ENCODE assay signal across 11 cellular contexts in the genomic region with DNA sequence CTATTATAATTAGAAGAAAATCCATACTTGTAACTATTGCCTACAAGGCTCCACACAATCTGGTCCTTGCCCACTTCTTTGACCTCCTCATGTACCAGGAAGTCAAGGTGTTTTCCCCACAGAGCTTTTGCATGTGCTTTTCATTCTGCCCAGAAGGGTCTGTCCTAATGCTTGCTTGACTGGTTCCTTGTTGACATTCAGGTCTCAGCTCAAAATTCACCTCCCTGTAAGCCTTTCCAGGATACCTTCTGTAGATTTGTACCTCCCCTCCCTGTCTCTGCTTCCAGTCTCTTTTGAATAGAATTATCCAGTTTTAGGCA. TPM values are rescaled to one million over a fixed set of nuclear protein-coding genes. Genes with fewer than 3 reads are reported as not detected.
DNase-seq lines count a peak whose midpoint lies in the region; ATAC-seq, FAIRE-seq and TF ChIP-seq lines count a peak whose summit lies in the region.
"Had no signal": no experiment of that assay in that cellular context is flagged by ENCODE, and none has a peak within 500 bp of the region (broad histone marks: within the 10 kb centered on the region; RNA-seq: fewer than 3 reads in every experiment).

No MANE protein-coding gene starts in this region.

- POLR2A ChIA-PET in K562 (lab: Yijun Ruan, JAX): interaction anchor here (1.3 kb wide), 1 partner anchor 8 kb away, joined by 4 read pairs; no protein-coding TSS in a partner anchor

- H3K4me1 Mint-ChIP-seq in Calu3 (ENCODE audit: low read depth, unreplicated experiment): peaks cover 40% of the 10 kb centered on the region

- H3K36me3 ChIP-seq in K562 (ENCODE audit: control insufficient read depth, insufficient read depth, low read length): no peaks in the 10 kb centered on the region
- H3K36me3 ChIP-seq: gastroesophageal sphincter had no signal

- no peaks in the 10 kb centered on the region for H3K27me3 Mint-ChIP-seq in Calu3 (ENCODE audit: unreplicated experiment)

- in situ Hi-C loops in K562 (cut with MboI): no loop called here

- no peaks in the 10 kb centered on the region for H3K9me3 ChIP-seq in K562 (replicated peaks; ENCODE audit: control insufficient read depth, insufficient read depth, low read depth, low read length)
- H3K9me3 ChIP-seq: gastroesophageal sphincter had no signal

- CTCF ChIA-PET in Calu3 (lab: Charles Lee) (interaction anchor here (0.5 to 1.5 kb wide), 9 partner anchors 11 to 429 kb away, joined by 3 to 8 read pairs (median 4); no protein-coding TSS in a partner anchor), K562 (lab: Yijun Ruan, JAX; ENCODE audit: low intra/inter-chr PET ratio) (no interaction called here)

- peak; percentile 60 for FAIRE-seq in K562 (lab: Jason Lieb, UNC)

- no peak for TF ChIP-seq POLR2A in K562 (conservative IDR thresholded peaks at IDR 0.05)

- no peaks in the 10 kb centered on the region for H4K20me1 ChIP-seq in K562 (replicated peaks; ENCODE audit: control insufficient read depth, insufficient read depth, low read length)

- DNase-seq in Calu3 (peak; percentile 74), K562 (ENCODE audit: extremely low read depth in 1 of 4, low spot score in 3 of 4) (peak in 1 of 4 experiments; percentile 18), NCI-H1930 (lab: John Stamatoyannopoulos, UW) (no peak), NCI-H1436 (lab: John Stamatoyannopoulos, UW) (no peak), NCI-H187 (lab: John Stamatoyannopoulos, UW) (no peak)
- DNase-seq in activated CD8-positive, alpha-beta memory T cell treated with anti-CD3 and anti-CD28 coated beads, Interleukin-2, amount 50 U/mL, for 48 hours: no peak
- DNase-seq: activated CD4-positive, CD25-positive, alpha-beta regulatory T cell treated with anti-CD3 and anti-CD28 coated beads, Interleukin-2, amount 50 U/mL, for 72 hours had no signal

- H3K4me3 ChIP-seq in K562: no peak overlapping the region
- H3K4me3 ChIP-seq: gastroesophageal sphincter had no signal

- H2AFZ ChIP-seq in K562 (ENCODE audit: low read depth, low read length): no peak overlapping the region
- H2AFZ ChIP-seq: parathyroid adenoma had no signal

- H3K27ac Mint-ChIP-seq in Calu3 (ENCODE audit: unreplicated experiment): peak overlapping the region; percentile 37

- no peaks in the 10 kb centered on the region for H3K79me2 ChIP-seq in K562 (ENCODE audit: control insufficient read depth, insufficient read depth, low read length)
- H3K79me2 ChIP-seq: parathyroid adenoma had no signal

- intact Hi-C loops in Calu3 (cut with micrococcal nuclease; ENCODE audit: unreplicated experiment) (loop anchor here (2.0 kb wide), 1 partner anchor 16 kb away; no protein-coding TSS in a partner anchor), K562 (cut with micrococcal nuclease) (no loop called here)

- H3K27me3 ChIP-seq in K562 (ENCODE audit: control insufficient read depth in 2 of 2, insufficient read depth in 2 of 2, low read length in 2 of 2): no peaks in the 10 kb centered on the region
- H3K27me3 ChIP-seq: gastroesophageal sphincter had no signal

- ATAC-seq in GM19043 (IDR thresholded peaks at IDR 0.05; ENCODE audit: low read depth, unreplicated experiment) (peak; percentile 76), HG03060 (IDR thresholded peaks at IDR 0.05; ENCODE audit: low read depth, unreplicated experiment) (peak; percentile 76), K562 (peak; percentile 39)
- ATAC-seq: gastroesophageal sphincter had no signal

- H3K9me1 ChIP-seq in K562 (ENCODE audit: control insufficient read depth, insufficient read depth, low read length): no peaks in the 10 kb centered on the region

- TF ChIP-seq CTCF in Calu3 (IDR thresholded peaks at IDR 0.05; ENCODE audit: unreplicated experiment) (no peak), K562 (IDR thresholded peaks at IDR 0.05 in 2 of 3, conservative IDR thresholded peaks at IDR 0.05 in 1 of 3; ENCODE audit: insufficient read depth in 2 of 3, low read depth in 1 of 3, low read length in 3 of 3) (no peak)

- H3K4me3 Mint-ChIP-seq in Calu3 (ENCODE audit: low read depth, unreplicated experiment): peak overlapping the region; percentile 9

- no peak overlapping the region for H3K9ac ChIP-seq in K562 (ENCODE audit: insufficient read depth in 1 of 2, low read depth in 2 of 2, low read length in 2 of 2)
- H3K9ac ChIP-seq: parathyroid adenoma had no signal

- H3K4me2 ChIP-seq in K562 (ENCODE audit: insufficient read depth, low read length): no peak overlapping the region; the same call in 1 of the 2 replicates

- no peak overlapping the region for H3K27ac ChIP-seq in K562 (ENCODE audit: extremely low read depth, low read depth, low read length)
- H3K27ac ChIP-seq: parathyroid adenoma had no signal

- TF ChIP-seq EP300 in K562 (IDR thresholded peaks at IDR 0.05; ENCODE audit: low read length): no peak

- H3K9me3 Mint-ChIP-seq in Calu3 (ENCODE audit: low read depth, unreplicated experiment): no peaks in the 10 kb centered on the region

- no TSS peak for BruUV-seq in Calu3 (replicated peaks; lab: Mats Ljungman, UMichigan)
- no TSS peak for BruUV-seq in K562 (replicated peaks; lab: Mats Ljungman, UMichigan)

- H3K4me1 ChIP-seq in K562 (replicated peaks in 1 of 2; ENCODE audit: control insufficient read depth in 2 of 2, insufficient read depth in 2 of 2, low read length in 2 of 2): peaks cover 0 to 20% of the 10 kb centered on the region in 2 experiments; a peak in 2 of 5 replicates
- H3K4me1 ChIP-seq: parathyroid adenoma had no signal

- TF ChIP-seq RAD21 in K562 (CRISPR knock-in tag; conservative IDR thresholded peaks at IDR 0.05 in 1 of 2, IDR thresholded peaks at IDR 0.05 in 1 of 2): 0 out of 4 replicates have a peak, but pooled peaks of 1 of the 2 experiments have one; percentile 2

- no peaks in the 10 kb centered on the region for H3K36me3 Mint-ChIP-seq in Calu3 (ENCODE audit: insufficient read depth, unreplicated experiment)

TF ChIP-seq in K562, 482 proteins besides CTCF, POLR2A, EP300 and RAD21 (continues in another document):
- TF ChIP-seq SIN3A (IDR thresholded peaks at IDR 0.05; ENCODE audit: borderline replicate concordance in 2 of 2, control insufficient read depth in 1 of 2, low read depth in 2 of 2, low read length in 2 of 2) (no peak), DNMT1 (IDR thresholded peaks at IDR 0.05) (no peak), NR2F6 (CRISPR knock-in tag; IDR thresholded peaks at IDR 0.05) (no peak), SMAD2 (IDR thresholded peaks at IDR 0.05; ENCODE audit: low read depth, low read length) (no peak), TCF7L2 (IDR thresholded peaks at IDR 0.05; ENCODE audit: low read depth, low read length) (no peak), CBFA2T2 (conservative IDR thresholded peaks at IDR 0.05) (no peak), XRCC5 (IDR thresholded peaks at IDR 0.05; ENCODE audit: low read depth, low read length) (no peak), HNRNPK (IDR thresholded peaks at IDR 0.05; ENCODE audit: low read depth, low read length, poor library complexity, severe bottlenecking) (no peak), MTA1 (IDR thresholded peaks at IDR 0.05; ENCODE audit: borderline replicate concordance) (no peak), ZNF12 (CRISPR knock-in tag; IDR thresholded peaks at IDR 0.05) (no peak), BDP1 (IDR thresholded peaks at IDR 0.05; ENCODE audit: insufficient read depth, insufficient read length) (no peak)
- TF ChIP-seq, protein P1, sequence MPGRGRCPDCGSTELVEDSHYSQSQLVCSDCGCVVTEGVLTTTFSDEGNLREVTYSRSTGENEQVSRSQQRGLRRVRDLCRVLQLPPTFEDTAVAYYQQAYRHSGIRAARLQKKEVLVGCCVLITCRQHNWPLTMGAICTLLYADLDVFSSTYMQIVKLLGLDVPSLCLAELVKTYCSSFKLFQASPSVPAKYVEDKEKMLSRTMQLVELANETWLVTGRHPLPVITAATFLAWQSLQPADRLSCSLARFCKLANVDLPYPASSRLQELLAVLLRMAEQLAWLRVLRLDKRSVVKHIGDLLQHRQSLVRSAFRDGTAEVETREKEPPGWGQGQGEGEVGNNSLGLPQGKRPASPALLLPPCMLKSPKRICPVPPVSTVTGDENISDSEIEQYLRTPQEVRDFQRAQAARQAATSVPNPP (IDR thresholded peaks at IDR 0.05; ENCODE audit: borderline replicate concordance, insufficient read depth, insufficient read length): no peak
- TF ChIP-seq, protein P2, sequence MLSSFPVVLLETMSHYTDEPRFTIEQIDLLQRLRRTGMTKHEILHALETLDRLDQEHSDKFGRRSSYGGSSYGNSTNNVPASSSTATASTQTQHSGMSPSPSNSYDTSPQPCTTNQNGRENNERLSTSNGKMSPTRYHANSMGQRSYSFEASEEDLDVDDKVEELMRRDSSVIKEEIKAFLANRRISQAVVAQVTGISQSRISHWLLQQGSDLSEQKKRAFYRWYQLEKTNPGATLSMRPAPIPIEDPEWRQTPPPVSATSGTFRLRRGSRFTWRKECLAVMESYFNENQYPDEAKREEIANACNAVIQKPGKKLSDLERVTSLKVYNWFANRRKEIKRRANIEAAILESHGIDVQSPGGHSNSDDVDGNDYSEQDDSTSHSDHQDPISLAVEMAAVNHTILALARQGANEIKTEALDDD (IDR thresholded peaks at IDR 0.05): no peak

RNA-seq across cellular contexts. Expression of a gene that starts 33.6 kb away (rescaled TPM):
- 246 and 265 TPM in 2 replicates for total RNA-seq in Calu3 (2022)
- total RNA-seq in K562 (2011; cell fraction: chromatin; rRNA removed; ENCODE audit: low replicate concordance): 60.9 and 67.5 TPM in 2 replicates
- 23.5 and 28.4 TPM in 2 replicates for total RNA-seq in K562 (2011; cell fraction: nucleolus; rRNA removed)
- 32.8 and 46.1 TPM in 2 replicates for total RNA-seq in K562 (2011; cell fraction: nucleoplasm; rRNA removed)
- 82.1 and 120 TPM in 2 replicates for total RNA-seq in K562 (2014; rRNA removed)
- total RNA-seq in K562 (2014; rRNA removed; fragmentation: Illumina TruSeq; extraction: Trizol): 108 and 110 TPM in 2 replicates
- 91.4 and 94.6 TPM in 2 replicates for total RNA-seq in K562 (2015; rRNA removed; fragmentation: Illumina TruSeq; extraction: Trizol)
- 109 and 114 TPM in 2 replicates for total RNA-seq in K562 (2021)
- 157 and 187 TPM in 2 replicates for polyA plus RNA-seq in K562 (2011; rRNA removed)
- 64.0 and 120 TPM in 2 replicates for polyA plus RNA-seq in K562 (2011; cell fraction: cytosol; rRNA removed)
- 85.1 and 121 TPM in 2 replicates for polyA plus RNA-seq in K562 (2011; cell fraction: nucleus; rRNA removed)
- 93.3 and 132 TPM in 2 replicates for polyA plus RNA-seq in K562 (2012)
- 95.4 and 119 TPM in 2 replicates for polyA plus RNA-seq in K562 (2014; fragmentation: Illumina TruSeq; extraction: Trizol)
- 10 to 100 TPM; 50.6 to 60.9 TPM for polyA plus RNA-seq in K562 (2014; fragmentation: Nextera tagmentation; extraction: Ambion mirVana)
- polyA plus RNA-seq in K562 (2014; rRNA removed): 72.5 and 76.2 TPM in 2 replicates
- 200 and 211 TPM in 2 replicates for polyA minus RNA-seq in K562 (2011; rRNA and poly(A)+ RNA removed)
- polyA minus RNA-seq in K562 (2011; cell fraction: cytosol; rRNA and poly(A)+ RNA removed): 69.9 and 88.9 TPM in 2 replicates
- 47.1 and 79.5 TPM in 2 replicates for polyA minus RNA-seq in K562 (2011; cell fraction: nucleus; rRNA and poly(A)+ RNA removed)
